In the genomic region with DNA sequence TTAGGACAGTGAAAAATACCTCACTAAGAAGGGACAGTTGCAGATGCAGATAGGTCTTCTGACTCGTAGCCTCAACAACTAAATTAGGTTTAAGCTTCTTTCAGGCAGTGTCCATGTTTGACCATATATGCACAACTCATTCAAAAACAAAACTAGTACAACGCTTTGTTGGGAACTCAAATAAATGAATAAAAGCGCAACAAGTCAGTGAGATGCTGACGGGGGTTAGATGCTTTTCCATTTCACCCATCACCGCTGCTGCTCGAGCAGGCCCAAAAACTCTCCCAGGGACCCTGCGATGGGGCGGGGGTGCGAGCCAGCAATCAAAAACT, we compare ENCODE assay signal across 8 cellular contexts. TPM values are rescaled to one million over a fixed set of nuclear protein-coding genes. Genes with fewer than 3 reads are reported as not detected.
DNase-seq lines count a peak whose midpoint lies in the region; ATAC-seq and TF ChIP-seq lines count a peak whose summit lies in the region.

No MANE protein-coding gene starts in this region.

- POLR2A ChIA-PET in naive thymus-derived CD8-positive, alpha-beta T cell (lab: Charles Lee): interaction anchor here (0.6 to 2.0 kb wide), 4 partner anchors 36 to 513 kb away, joined by 3 to 8 read pairs (median 6); partner anchors contain the start of gene SLC48A1

- peaks cover 0 to 29% (median 2%) of the 10 kb centered on the region in 3 donors for H3K36me3 Mint-ChIP-seq in naive thymus-derived CD8-positive, alpha-beta T cell

- H3K4me3 ChIP-seq in BLaER1 (peak overlapping the region; percentile 92), KMS-11 (IDR thresholded peaks at IDR 0.05; ENCODE audit: insufficient read depth, low read depth, low read length) (no peak overlapping the region), colonic mucosa (peak overlapping the region; percentile 96)

- peaks cover 21% of the 10 kb centered on the region for H3K36me3 ChIP-seq in BLaER1
- H3K36me3 ChIP-seq in KMS-11 (ENCODE audit: insufficient read depth): no peaks in the 10 kb centered on the region
- H3K36me3 ChIP-seq in colonic mucosa: no peaks in the 10 kb centered on the region

- peak overlapping the region; percentile 84 to 99 (median 98) for H3K4me3 Mint-ChIP-seq in naive thymus-derived CD8-positive, alpha-beta T cell

- H3K9ac ChIP-seq in BLaER1: peak overlapping the region; percentile 86
- H3K9ac ChIP-seq in KMS-11: peak overlapping the region; percentile 66; the same call in 1 of the 2 replicates
- peak overlapping the region; percentile 74 to 94 for H3K9ac ChIP-seq in colonic mucosa (ENCODE audit: low read depth in 2 of 2, low read length in 2 of 2)

- H3K27ac ChIP-seq in BLaER1: peak overlapping the region; percentile 80; the same call in 1 of the 2 replicates
- H3K27ac ChIP-seq in KMS-11: no peak overlapping the region
- H3K27ac ChIP-seq in colonic mucosa: peak overlapping the region; percentile 88

- H3K27ac Mint-ChIP-seq in naive thymus-derived CD8-positive, alpha-beta T cell: peak overlapping the region; percentile 21 to 98 (median 89)

- H3K27me3 Mint-ChIP-seq in naive thymus-derived CD8-positive, alpha-beta T cell: no peaks in the 10 kb centered on the region

- peaks cover 34% of the 10 kb centered on the region for H4K20me1 ChIP-seq in BLaER1
- H4K20me1 ChIP-seq in KMS-11 (ENCODE audit: insufficient read depth): no peaks in the 10 kb centered on the region

- no peaks in the 10 kb centered on the region for H3K9me3 Mint-ChIP-seq in naive thymus-derived CD8-positive, alpha-beta T cell

- peak overlapping the region; percentile 77; the same call in 1 of the 2 replicates for H2AFZ ChIP-seq in KMS-11 (ENCODE audit: low read depth)

- peaks cover 38% of the 10 kb centered on the region for H3K4me1 ChIP-seq in BLaER1
- peaks cover 24% of the 10 kb centered on the region for H3K4me1 ChIP-seq in KMS-11 (ENCODE audit: low read depth, poor library complexity, severe bottlenecking)
- H3K4me1 ChIP-seq in colonic mucosa: no peaks in the 10 kb centered on the region

- H3K9me3 ChIP-seq in BLaER1 (no peaks in the 10 kb centered on the region), colonic mucosa (no peaks in the 10 kb centered on the region)

- no peak for ATAC-seq in naive thymus-derived CD8-positive, alpha-beta T cell
- no peak for ATAC-seq in HG02970 (IDR thresholded peaks at IDR 0.05; ENCODE audit: low FRiP score, unreplicated experiment)

- intact Hi-C loops in colonic mucosa (cut with DNase I): no loop called here

- TF ChIP-seq CTCF in KMS-11 (conservative IDR thresholded peaks at IDR 0.05; ENCODE audit: low read depth, low read length) (no peak), colonic mucosa (IDR thresholded peaks at IDR 0.05) (no peak)

- peaks cover 35% of the 10 kb centered on the region for H3K79me2 ChIP-seq in KMS-11 (ENCODE audit: insufficient read depth, low read depth)

- DNase-seq in colonic mucosa (no peak), NOMO-1 treated with dmso at 0.1 percent for 144 hours (lab: John Stamatoyannopoulos, UW; ENCODE audit: unreplicated experiment) (no peak), cerebellar nuclear complex (lab: John Stamatoyannopoulos, UW) (no peak), GF-D8 (lab: John Stamatoyannopoulos, UW) (no peak)
- no peak for DNase-seq in naive thymus-derived CD8-positive, alpha-beta T cell

- H3K27me3 ChIP-seq in BLaER1: no peaks in the 10 kb centered on the region
- H3K27me3 ChIP-seq in KMS-11 (ENCODE audit: insufficient read depth, low read depth): no peaks in the 10 kb centered on the region
- H3K27me3 ChIP-seq in colonic mucosa: no peaks in the 10 kb centered on the region

- peaks cover 35 to 75% (median 58%) of the 10 kb centered on the region in 4 donors for H3K4me1 Mint-ChIP-seq in naive thymus-derived CD8-positive, alpha-beta T cell

- H3K4me2 ChIP-seq in BLaER1 (peak overlapping the region; percentile 95), KMS-11 (peak overlapping the region; percentile 47)

RNA-seq across cellular contexts. Expression of gene RPAP3, which starts 0.6 kb away (rescaled TPM):
- total RNA-seq in colonic mucosa: 10 to 100 TPM; 16.7 to 17.0 TPM
- total RNA-seq in naive thymus-derived CD8-positive, alpha-beta T cell: 10 to 100 TPM; 41.5 to 41.8 TPM
- 10 to 100 TPM; 34.6 to 38.7 (median 36.0) TPM for polyA plus RNA-seq in naive thymus-derived CD8-positive, alpha-beta T cell

RNA-seq across cellular contexts. Expression of gene ENDOU, which starts 20.1 kb away (rescaled TPM):
- total RNA-seq in colonic mucosa: not detected
- total RNA-seq in naive thymus-derived CD8-positive, alpha-beta T cell: not detected
- not detected for polyA plus RNA-seq in naive thymus-derived CD8-positive, alpha-beta T cell

RNA-seq across cellular contexts. Expression of gene RAPGEF3, which starts 53.5 kb away (rescaled TPM):
- total RNA-seq in colonic mucosa: 10 to 100 TPM; 10.1 TPM
- total RNA-seq in naive thymus-derived CD8-positive, alpha-beta T cell: under 1 TPM; 0.63 to 0.65 TPM
- under 1 TPM; 0.08 to 0.27 (median 0.12) TPM for polyA plus RNA-seq in naive thymus-derived CD8-positive, alpha-beta T cell

Comparison
In these comparisons a context has a peak if more than half of its experiments do, and no peak if none do; other contexts are left out.
1. RNA of gene RAPGEF3, which starts 53.5 kb away (total RNA-seq): 10.1 TPM in colonic mucosa; 0.63 to 0.65 TPM in naive thymus-derived CD8-positive, alpha-beta T cell; every median in the first group is over 4 times any median in the second.
2. Peak in every context shown above with its lines, with median percentiles within 50 percentile points of each other: H3K9ac ChIP-seq.